Comparison of ENCODE assay signal across 17 cellular contexts in genomic region chr18:79509536-79509930, GRCh38.
DNase-seq lines count a peak whose midpoint lies in the region; ATAC-seq and TF ChIP-seq lines count a peak whose summit lies in the region.
"Had no signal": no experiment of that assay in that cellular context is flagged by ENCODE, and none has a peak within 500 bp of the region (broad histone marks: within the 10 kb centered on the region; RNA-seq: fewer than 3 reads in every experiment).

No MANE protein-coding gene starts in this region.

- POLR2A ChIA-PET in activated B cell treated with CpG ODN at 0.5 μM for 24 hours (lab: Charles Lee), result interaction anchor here (1.1 to 4.6 kb wide), 7 partner anchors 13 to 112 kb away, joined by 3 to 45 read pairs (median 30); partner anchors contain the start of gene NFATC1

- no peak overlapping the region for H3K27ac ChIP-seq in tibial artery
- H3K27ac ChIP-seq: brain microvascular endothelial cell, epithelial cell of prostate had no signal

- H3K27me3 Mint-ChIP-seq in activated CD8-positive, alpha-beta memory T cell treated with anti-CD3 and anti-CD28 coated beads, Interleukin-2, amount 10 ng/mL, durations not matched to agents 7 days and 5 days, result no peaks in the 10 kb centered on the region
- H3K27me3 Mint-ChIP-seq in activated B cell treated with CpG ODN at 0.5 μM for 24 hours, result no peaks in the 10 kb centered on the region
- peaks cover 0 to 5% of the 10 kb centered on the region in 2 donors for H3K27me3 Mint-ChIP-seq in natural killer cell (ENCODE audit: low read depth in 2 of 2)
- H3K27me3 Mint-ChIP-seq: activated naive CD4-positive, alpha-beta T cell treated with anti-CD3 and anti-CD28 coated beads, Interleukin-2, amount 50 U/mL, for 24 hours had no signal

- no peaks in the 10 kb centered on the region for H3K36me3 Mint-ChIP-seq in activated CD8-positive, alpha-beta memory T cell treated with anti-CD3 and anti-CD28 coated beads, Interleukin-2, amount 10 ng/mL, durations not matched to agents 7 days and 5 days
- peaks cover 23% of the 10 kb centered on the region for H3K36me3 Mint-ChIP-seq in activated B cell treated with CpG ODN at 0.5 μM for 24 hours (ENCODE audit: low read depth)
- no peaks in the 10 kb centered on the region for H3K36me3 Mint-ChIP-seq in natural killer cell

- no peak overlapping the region for H3K27ac Mint-ChIP-seq in activated CD8-positive, alpha-beta memory T cell treated with anti-CD3 and anti-CD28 coated beads, Interleukin-2, amount 10 ng/mL, durations not matched to agents 7 days and 5 days
- H3K27ac Mint-ChIP-seq in activated B cell treated with CpG ODN at 0.5 μM for 24 hours (peak overlapping the region; percentile 89), natural killer cell (no peak overlapping the region)

- TF ChIP-seq CTCF in activated B cell treated with CpG ODN at 0.5 μM for 24 hours (IDR thresholded peaks at IDR 0.05) (no peak), natural killer cell (IDR thresholded peaks at IDR 0.05) (no peak), tibial artery (IDR thresholded peaks at IDR 0.05) (no peak)

- no peaks in the 10 kb centered on the region for H3K9me3 Mint-ChIP-seq in activated CD8-positive, alpha-beta memory T cell treated with anti-CD3 and anti-CD28 coated beads, Interleukin-2, amount 10 ng/mL, durations not matched to agents 7 days and 5 days (ENCODE audit: low read depth)
- H3K9me3 Mint-ChIP-seq in activated B cell treated with CpG ODN at 0.5 μM for 24 hours, result no peaks in the 10 kb centered on the region
- no peaks in the 10 kb centered on the region for H3K9me3 Mint-ChIP-seq in natural killer cell
- H3K9me3 Mint-ChIP-seq: activated naive CD4-positive, alpha-beta T cell treated with anti-CD3 and anti-CD28 coated beads, Interleukin-2, amount 50 U/mL, for 24 hours; CD8-positive, alpha-beta T cell had no signal

- H3K27me3 ChIP-seq in tibial artery, result no peaks in the 10 kb centered on the region
- H3K27me3 ChIP-seq: brain microvascular endothelial cell, stomach had no signal

- no peak overlapping the region for H3K4me3 Mint-ChIP-seq in activated CD8-positive, alpha-beta memory T cell treated with anti-CD3 and anti-CD28 coated beads, Interleukin-2, amount 10 ng/mL, durations not matched to agents 7 days and 5 days
- H3K4me3 Mint-ChIP-seq in activated B cell treated with CpG ODN at 0.5 μM for 24 hours (peak overlapping the region; percentile 28), natural killer cell (peak overlapping the region; percentile 42)
- H3K4me3 Mint-ChIP-seq: CD8-positive, alpha-beta T cell had no signal

- peaks cover 0 to 30% (median 28%) of the 10 kb centered on the region in 4 donors for H3K4me1 ChIP-seq in tibial artery

- peaks cover 0 to 25% (median 13%) of the 10 kb centered on the region in 3 donors for H3K36me3 ChIP-seq in tibial artery
- H3K36me3 ChIP-seq: brain microvascular endothelial cell had no signal

- no peak overlapping the region for H3K4me3 ChIP-seq in tibial artery
- H3K4me3 ChIP-seq: stomach had no signal

- peak; percentile 40 for DNase-seq in activated CD8-positive, alpha-beta memory T cell treated with anti-CD3 and anti-CD28 coated beads, Interleukin-2, amount 50 U/mL, for 48 hours
- no peak for DNase-seq in activated CD8-positive, alpha-beta memory T cell treated with anti-CD3 and anti-CD28 coated beads, Interleukin-2, amount 10 ng/mL, durations not matched to agents 7 days and 5 days
- no peak for DNase-seq in activated B cell treated with CpG ODN at 0.5 μM for 24 hours
- peak; percentile 4 for DNase-seq in natural killer cell
- DNase-seq in tibial artery, result peak; percentile 16 to 57
- DNase-seq in occipital lobe (lab: John Stamatoyannopoulos, UW), result no peak
- DNase-seq: ACHN; brain microvascular endothelial cell; CD8-positive, alpha-beta T cell; DND-41; NCI-H1417 treated with DMSO at 0.1 percent for 48 hours; stomach had no signal

- CTCF ChIA-PET in activated CD8-positive, alpha-beta memory T cell treated with anti-CD3 and anti-CD28 coated beads, Interleukin-2, amount 10 ng/mL, durations not matched to agents 7 days and 5 days (lab: Charles Lee), result no interaction called here
- CTCF ChIA-PET in activated B cell treated with CpG ODN at 0.5 μM for 24 hours (lab: Charles Lee), result interaction anchor here (2.6 to 2.8 kb wide), 2 partner anchors 13 to 14 kb away, joined by 10 to 18 read pairs; no protein-coding TSS in a partner anchor

- H3K4me1 Mint-ChIP-seq in activated CD8-positive, alpha-beta memory T cell treated with anti-CD3 and anti-CD28 coated beads, Interleukin-2, amount 10 ng/mL, durations not matched to agents 7 days and 5 days, result peaks cover 7% of the 10 kb centered on the region
- H3K4me1 Mint-ChIP-seq in activated B cell treated with CpG ODN at 0.5 μM for 24 hours (peaks cover 52% of the 10 kb centered on the region), natural killer cell (peaks cover 35 to 46% of the 10 kb centered on the region in 2 donors)

- no peaks in the 10 kb centered on the region for H3K9me3 ChIP-seq in tibial artery
- H3K9me3 ChIP-seq: stomach had no signal

- no peak for ATAC-seq in activated CD8-positive, alpha-beta memory T cell treated with anti-CD3 and anti-CD28 coated beads, Interleukin-2, amount 10 ng/mL, durations not matched to agents 7 days and 5 days
- ATAC-seq in activated B cell treated with CpG ODN at 0.5 μM for 24 hours (ENCODE audit: low read depth) (no peak), natural killer cell (no peak), HG02610 (IDR thresholded peaks at IDR 0.05; ENCODE audit: unreplicated experiment) (no peak), GM19324 (IDR thresholded peaks at IDR 0.05; ENCODE audit: low FRiP score, unreplicated experiment) (no peak)
- ATAC-seq: CD8-positive, alpha-beta T cell; left ventricle myocardium superior had no signal

- intact Hi-C loops in activated B cell treated with CpG ODN at 0.5 μM for 24 hours (cut with micrococcal nuclease), result loop anchor here (1.0 kb wide), 1 partner anchor 49 kb away; no protein-coding TSS in a partner anchor
- intact Hi-C loops in natural killer cell (cut with micrococcal nuclease), result no loop called here
- intact Hi-C loops in tibial artery (cut with DNase I; ENCODE audit: low total_unique reads), result loop anchor here (5.0 kb wide), 1 partner anchor 107 kb away; no protein-coding TSS in a partner anchor

Comparison
In these comparisons a context has a peak if more than half of its experiments do, and no peak if none do; other contexts are left out.
1. DNase-seq: peak in activated CD8-positive, alpha-beta memory T cell treated with anti-CD3 and anti-CD28 coated beads, Interleukin-2, amount 50 U/mL, for 48 hours (single experiment), natural killer cell (single experiment) and tibial artery (2 of 2); none in activated CD8-positive, alpha-beta memory T cell treated with anti-CD3 and anti-CD28 coated beads, Interleukin-2, amount 10 ng/mL, durations not matched to agents 7 days and 5 days (single experiment), activated B cell treated with CpG ODN at 0.5 μM for 24 hours (single experiment) and occipital lobe (single experiment).